Comparison of ENCODE assay signal across 9 cellular contexts in the genomic region with DNA sequence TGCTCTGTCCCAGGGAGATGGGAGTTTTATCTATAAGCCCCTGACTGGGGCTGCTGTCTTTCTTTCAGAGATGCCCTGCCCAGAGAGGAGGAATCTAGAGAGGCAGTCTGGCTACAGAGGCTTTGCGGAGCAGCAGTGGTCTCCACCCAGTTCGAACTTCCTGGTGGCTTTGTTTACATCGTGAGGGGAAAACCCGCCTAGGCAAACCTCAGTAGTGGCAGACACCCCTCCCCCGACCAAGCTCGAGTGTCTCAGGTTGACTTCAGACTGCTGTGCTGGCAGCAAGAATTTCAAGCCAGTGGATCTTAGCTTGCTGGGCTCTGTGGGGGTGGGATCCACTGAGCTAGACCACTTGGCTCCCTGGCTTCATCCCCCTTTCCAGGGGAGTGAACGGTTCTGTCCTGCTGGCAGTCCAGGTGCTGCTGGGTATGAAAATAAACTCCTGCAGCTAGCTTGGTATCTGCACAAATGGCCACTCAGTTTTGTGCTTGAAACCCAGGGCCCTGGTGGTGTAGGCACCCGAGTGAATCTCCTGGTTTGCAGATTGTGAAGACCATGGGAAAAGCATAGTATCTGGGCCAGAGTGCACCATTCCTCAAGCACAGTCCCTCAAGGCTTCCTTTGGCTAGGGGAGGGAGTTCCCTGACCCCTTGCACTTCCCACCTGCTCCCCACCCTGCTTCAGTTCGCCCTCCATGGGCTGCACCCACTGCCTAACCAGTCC. TPM values are rescaled to one million over a fixed set of nuclear protein-coding genes. Genes with fewer than 3 reads are reported as not detected.
DNase-seq lines count a peak whose midpoint lies in the region; ATAC-seq and TF ChIP-seq lines count a peak whose summit lies in the region.
"Not testable (repeated sequence)": the region's sequence is repeated elsewhere in the genome, so short reads cannot be mapped to it uniquely, and the experiment has no call there.
"Had no signal": no experiment of that assay in that cellular context is flagged by ENCODE, and none has a peak within 500 bp of the region (broad histone marks: within the 10 kb centered on the region; RNA-seq: fewer than 3 reads in every experiment).

No MANE protein-coding gene starts in this region.

- not testable (repeated sequence) for H3K4me1 ChIP-seq in neural progenitor cell

- not testable (repeated sequence) for H3K9ac ChIP-seq in neural progenitor cell

- peaks cover 19% of the 10 kb centered on the region for H3K9me3 Mint-ChIP-seq in central memory CD8-positive, alpha-beta T cell
- H3K9me3 Mint-ChIP-seq in neural progenitor cell = peaks cover 18% of the 10 kb centered on the region

- H3K9me3 ChIP-seq in neural progenitor cell (ENCODE audit: low read depth) = not testable (repeated sequence)

- H3K36me3 Mint-ChIP-seq in central memory CD8-positive, alpha-beta T cell (ENCODE audit: insufficient read depth); neural progenitor cell: not testable (repeated sequence)

- H4K20me1 ChIP-seq in neural progenitor cell (ENCODE audit: low read depth) = not testable (repeated sequence)

- not testable (repeated sequence) for H3K36me3 ChIP-seq in neural progenitor cell

- H3K4me3 Mint-ChIP-seq in central memory CD8-positive, alpha-beta T cell = peak overlapping the region; percentile 37
- H3K4me3 Mint-ChIP-seq in neural progenitor cell = not testable (repeated sequence)

- H3K4me3 ChIP-seq in neural progenitor cell = not testable (repeated sequence)

- not testable (repeated sequence) for H3F3A ChIP-seq in neural progenitor cell (ENCODE audit: low read depth)

- not testable (repeated sequence) for H3K4me2 ChIP-seq in neural progenitor cell

- DNase-seq in T-helper 9 cell (peak; percentile 20), activated T-cell treated with anti-CD3 and anti-CD28 coated beads for 1 hour (ENCODE audit: low read depth) (peak; percentile 23), neural progenitor cell (ENCODE audit: low spot score) (peak; percentile 8)
- DNase-seq in central memory CD8-positive, alpha-beta T cell (ENCODE audit: low spot score in 2 of 2) = peak; percentile 33 to 55
- DNase-seq in stimulated activated CD8-positive, alpha-beta memory T cell treated with anti-CD3 and anti-CD28 coated beads, Interleukin-7, amount 100 ng/mL, for 4 hours (ENCODE audit: low read depth in 2 of 2) = peak; percentile 10

- TF ChIP-seq CTCF in neural progenitor cell (IDR thresholded peaks at IDR 0.05) = not testable (repeated sequence)

- not testable (repeated sequence) for H3K27ac Mint-ChIP-seq in central memory CD8-positive, alpha-beta T cell (ENCODE audit: low read depth); neural progenitor cell

- H3K79me2 ChIP-seq in neural progenitor cell (ENCODE audit: low read depth) = not testable (repeated sequence)

- H2AFZ ChIP-seq in neural progenitor cell (replicated peaks) = peak overlapping the region; percentile 82

- peaks cover 20% of the 10 kb centered on the region for H3K4me1 Mint-ChIP-seq in central memory CD8-positive, alpha-beta T cell
- not testable (repeated sequence) for H3K4me1 Mint-ChIP-seq in neural progenitor cell

- peaks cover 61% of the 10 kb centered on the region for H3K27me3 Mint-ChIP-seq in central memory CD8-positive, alpha-beta T cell
- not testable (repeated sequence) for H3K27me3 Mint-ChIP-seq in neural progenitor cell (ENCODE audit: insufficient read depth, low read depth)

- H3K27me3 ChIP-seq in neural progenitor cell = not testable (repeated sequence)

- H3K27ac ChIP-seq in neural progenitor cell = not testable (repeated sequence)

- peak; percentile 89 for ATAC-seq in GM18498 (IDR thresholded peaks at IDR 0.05; ENCODE audit: unreplicated experiment)
- ATAC-seq in GM21786 (IDR thresholded peaks at IDR 0.05; ENCODE audit: unreplicated experiment) = peak; percentile 91
- ATAC-seq in HG03520 (IDR thresholded peaks at IDR 0.05; ENCODE audit: unreplicated experiment) = peak; percentile 57
- peak; percentile 98 for ATAC-seq in central memory CD8-positive, alpha-beta T cell (replicated peaks; ENCODE audit: extremely low read depth, poor library complexity, severe bottlenecking)

RNA-seq across cellular contexts. Expression of gene OTOGL, which starts 15.3 kb away (rescaled TPM):
- total RNA-seq in neural progenitor cell (ENCODE audit: low replicate concordance) = 0.13 and 0.77 TPM in 2 replicates
- total RNA-seq: MCF 10A had no signal
